27 cellular contexts compared by ENCODE assay signal in the genomic region with DNA sequence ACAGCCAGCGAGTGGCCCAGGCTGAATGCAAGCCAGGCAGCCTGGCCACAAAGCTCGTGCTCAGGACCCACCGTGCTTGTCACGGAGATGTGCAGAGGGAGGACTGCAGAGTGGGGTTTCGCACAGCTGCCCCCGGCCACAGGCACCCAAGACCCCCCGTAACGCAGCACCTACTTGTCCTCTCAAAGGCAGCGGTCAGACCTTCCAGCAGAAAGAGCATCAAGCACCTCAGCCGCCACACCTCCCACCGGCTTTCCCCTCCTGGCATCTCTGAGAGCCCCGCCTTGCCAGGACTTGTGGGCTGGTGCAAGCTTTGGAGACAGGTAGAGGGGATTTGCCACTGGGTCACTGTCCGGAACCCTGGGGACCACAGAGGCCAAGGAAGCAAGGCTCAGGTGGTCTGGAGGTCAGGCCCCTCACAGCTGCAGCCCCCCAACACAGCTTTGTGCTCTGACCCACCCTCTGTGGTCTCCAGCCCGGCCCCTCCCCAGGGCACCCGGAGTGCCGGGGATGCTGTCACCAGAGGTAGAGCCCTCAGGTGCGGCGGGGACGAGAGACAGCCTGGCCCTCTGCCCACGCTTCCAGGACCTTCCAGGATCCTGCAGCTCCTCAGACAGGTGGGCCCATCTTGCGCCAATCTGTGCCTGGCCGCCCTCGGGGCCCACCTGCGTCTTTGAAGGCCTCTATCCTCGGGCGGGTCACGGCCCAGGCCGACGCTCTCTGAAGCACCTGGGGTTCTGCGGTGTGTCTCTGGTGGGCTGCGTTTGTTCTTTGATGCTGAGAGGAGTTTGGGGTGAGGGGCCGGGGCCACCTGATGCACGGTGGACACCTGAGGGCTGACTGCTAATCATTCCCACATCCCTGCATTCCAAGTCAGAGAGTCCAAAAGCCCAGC. TPM values are rescaled to one million over a fixed set of nuclear protein-coding genes. Genes with fewer than 3 reads are reported as not detected.
DNase-seq lines count a peak whose midpoint lies in the region; ATAC-seq and TF ChIP-seq lines count a peak whose summit lies in the region.
"Had no signal": no experiment of that assay in that cellular context is flagged by ENCODE, and none has a peak within 500 bp of the region (broad histone marks: within the 10 kb centered on the region; RNA-seq: fewer than 3 reads in every experiment).

No MANE protein-coding gene starts in this region.

- no peaks in the 10 kb centered on the region for H3K36me3 Mint-ChIP-seq in activated naive CD8-positive, alpha-beta T cell treated with anti-CD3 and anti-CD28 coated beads, Interleukin-2, amount 10 ng/mL, durations not matched to agents 7 days and 5 days
- no peaks in the 10 kb centered on the region for H3K36me3 Mint-ChIP-seq in activated naive CD8-positive, alpha-beta T cell treated with anti-CD3 and anti-CD28 coated beads for 36 hours
- H3K36me3 Mint-ChIP-seq in T-helper 17 cell (ENCODE audit: low read depth), result no peaks in the 10 kb centered on the region
- H3K36me3 Mint-ChIP-seq: CD8-positive, alpha-beta T cell; immature natural killer cell; stimulated activated naive B cell treated with anti-CD40 and anti-IgM and Interleukin-4, amounts not matched to agents 10 μg/mL and 1 μg/mL and 100 μg/mL, for 72 hours had no signal

- H3K36me3 ChIP-seq in right lobe of liver, result no peaks in the 10 kb centered on the region
- no peaks in the 10 kb centered on the region for H3K36me3 ChIP-seq in tibial artery
- H3K36me3 ChIP-seq: cardiac muscle cell, MG63 had no signal

- WGBS in right lobe of liver (ENCODE audit: insufficient coverage, low coverage, low lambda C conversion rate, missing lambda C conversion rate), result 70% methylated on average over 9 of the region's 33 CpGs

- no peak for ATAC-seq in activated naive CD8-positive, alpha-beta T cell treated with anti-CD3 and anti-CD28 coated beads, Interleukin-2, amount 10 ng/mL, durations not matched to agents 7 days and 5 days (ENCODE audit: low read depth)
- ATAC-seq in T-helper 17 cell (no peak), right lobe of liver (no peak), HG03139 (IDR thresholded peaks at IDR 0.05; ENCODE audit: unreplicated experiment) (no peak)
- ATAC-seq: CD8-positive, alpha-beta T cell; GM12878; stimulated activated naive B cell treated with anti-CD40 and anti-IgM and Interleukin-4, amounts not matched to agents 10 μg/mL and 1 μg/mL and 100 μg/mL, for 72 hours had no signal

- H3K9me3 Mint-ChIP-seq in activated naive CD8-positive, alpha-beta T cell treated with anti-CD3 and anti-CD28 coated beads, Interleukin-2, amount 10 ng/mL, durations not matched to agents 7 days and 5 days, result peaks cover 6% of the 10 kb centered on the region
- H3K9me3 Mint-ChIP-seq in activated naive CD8-positive, alpha-beta T cell treated with anti-CD3 and anti-CD28 coated beads for 36 hours, result peaks cover 9% of the 10 kb centered on the region

- no peaks in the 10 kb centered on the region for H3K27me3 Mint-ChIP-seq in activated naive CD8-positive, alpha-beta T cell treated with anti-CD3 and anti-CD28 coated beads, Interleukin-2, amount 10 ng/mL, durations not matched to agents 7 days and 5 days
- H3K27me3 Mint-ChIP-seq in activated naive CD8-positive, alpha-beta T cell treated with anti-CD3 and anti-CD28 coated beads for 36 hours, result no peaks in the 10 kb centered on the region
- peaks cover 6% of the 10 kb centered on the region for H3K27me3 Mint-ChIP-seq in T-helper 17 cell
- H3K27me3 Mint-ChIP-seq: activated CD4-positive, alpha-beta memory T cell treated with anti-CD3 and anti-CD28 coated beads, Interleukin-2, amount 10 ng/mL, durations not matched to agents 7 days and 5 days; stimulated activated naive B cell treated with anti-CD40 and anti-IgM and Interleukin-4, amounts not matched to agents 10 μg/mL and 1 μg/mL and 100 μg/mL, for 72 hours had no signal

- H3K9me3 ChIP-seq in T-helper 17 cell (ENCODE audit: control insufficient read depth, low read length, poor library complexity, severe bottlenecking) (no peaks in the 10 kb centered on the region), right lobe of liver (peaks cover 0 to 6% (median 0%) of the 10 kb centered on the region in 4 donors), tibial artery (peaks cover 0 to 17% (median 13%) of the 10 kb centered on the region in 3 donors)
- H3K9me3 ChIP-seq: MG63 had no signal

- no peak overlapping the region for H3K27ac Mint-ChIP-seq in activated naive CD8-positive, alpha-beta T cell treated with anti-CD3 and anti-CD28 coated beads, Interleukin-2, amount 10 ng/mL, durations not matched to agents 7 days and 5 days
- H3K27ac Mint-ChIP-seq in activated naive CD8-positive, alpha-beta T cell treated with anti-CD3 and anti-CD28 coated beads for 36 hours, result no peak overlapping the region
- no peak overlapping the region for H3K27ac Mint-ChIP-seq in T-helper 17 cell
- H3K27ac Mint-ChIP-seq: activated CD4-positive, alpha-beta memory T cell treated with anti-CD3 and anti-CD28 coated beads, Interleukin-2, amount 10 ng/mL, durations not matched to agents 7 days and 5 days; activated T-helper 2 cell treated with anti-CD3 and anti-CD28 coated beads, Interferon-gamma antibody, Interleukin-2, Interleukin-4, amounts not matched to agents 10 μg/mL and 5 μg/mL and 100 μg/mL, durations not matched to agents 14 hours and 24 hours and 36 hours; CD8-positive, alpha-beta T cell; immature natural killer cell; stimulated activated naive B cell treated with anti-CD40 and anti-IgM and Interleukin-4, amounts not matched to agents 10 μg/mL and 1 μg/mL and 100 μg/mL, for 72 hours had no signal

- no peak overlapping the region for H3K27ac ChIP-seq in right lobe of liver
- H3K27ac ChIP-seq in tibial artery, result no peak overlapping the region
- H3K27ac ChIP-seq: cardiac muscle cell, epithelial cell of prostate, VCaP had no signal

- H3K27me3 ChIP-seq in right lobe of liver, result no peaks in the 10 kb centered on the region
- peaks cover 0 to 49% of the 10 kb centered on the region in 2 donors for H3K27me3 ChIP-seq in tibial artery
- H3K27me3 ChIP-seq: MG63 had no signal

- H3K4me3 ChIP-seq in right lobe of liver (no peak overlapping the region), tibial artery (no peak overlapping the region)
- H3K4me3 ChIP-seq: cardiac muscle cell, GM12878, MG63 had no signal

- intact Hi-C loops in right lobe of liver (cut with DNase I), result no loop called here
- intact Hi-C loops in tibial artery (cut with DNase I; ENCODE audit: low total_unique reads), result no loop called here

- POLR2A ChIA-PET in activated naive CD8-positive, alpha-beta T cell treated with anti-CD3 and anti-CD28 coated beads, Interleukin-2, amount 10 ng/mL, durations not matched to agents 7 days and 5 days (lab: Charles Lee), result no interaction called here

- H3K4me1 Mint-ChIP-seq in activated naive CD8-positive, alpha-beta T cell treated with anti-CD3 and anti-CD28 coated beads, Interleukin-2, amount 10 ng/mL, durations not matched to agents 7 days and 5 days, result no peaks in the 10 kb centered on the region
- no peaks in the 10 kb centered on the region for H3K4me1 Mint-ChIP-seq in activated naive CD8-positive, alpha-beta T cell treated with anti-CD3 and anti-CD28 coated beads for 36 hours
- no peaks in the 10 kb centered on the region for H3K4me1 Mint-ChIP-seq in T-helper 17 cell
- H3K4me1 Mint-ChIP-seq: activated CD4-positive, alpha-beta memory T cell treated with anti-CD3 and anti-CD28 coated beads, Interleukin-2, amount 10 ng/mL, durations not matched to agents 7 days and 5 days; immature natural killer cell; stimulated activated naive B cell treated with anti-CD40 and anti-IgM and Interleukin-4, amounts not matched to agents 10 μg/mL and 1 μg/mL and 100 μg/mL, for 72 hours had no signal

- no peak for TF ChIP-seq POLR2A in right lobe of liver (IDR thresholded peaks at IDR 0.05)

- peak; percentile 16 for DNase-seq in activated naive CD8-positive, alpha-beta T cell treated with anti-CD3 and anti-CD28 coated beads, Interleukin-2, amount 10 ng/mL, durations not matched to agents 7 days and 5 days
- no peak for DNase-seq in activated naive CD8-positive, alpha-beta T cell treated with anti-CD3 and anti-CD28 coated beads for 36 hours
- DNase-seq in T-helper 17 cell (peak in 2 of 3 donors; percentile 4 to 6), right lobe of liver (peak in 2 of 3 donors; percentile 27 to 36), tibial artery (peak; percentile 17 to 45), amniotic stem cell (lab: John Stamatoyannopoulos, UW) (no peak), SKM-1 treated with dmso at 0.1 percent for 144 hours (lab: John Stamatoyannopoulos, UW; ENCODE audit: unreplicated experiment) (no peak)
- DNase-seq: activated CD4-positive, alpha-beta memory T cell treated with anti-CD3 and anti-CD28 coated beads, Interleukin-2, amount 10 ng/mL, durations not matched to agents 7 days and 5 days; amygdala; CD8-positive, alpha-beta T cell; immature natural killer cell; MG63; NCI-H146; NCI-H69; SHP77; stimulated activated CD4-positive, alpha-beta T cell treated with anti-CD3 and anti-CD28 coated beads, Interleukin-1b, Interleukin-23, amount 100 ng/mL, for 48 hours; stimulated activated naive B cell treated with anti-CD40 and anti-IgM and Interleukin-4, amounts not matched to agents 10 μg/mL and 1 μg/mL and 100 μg/mL, for 72 hours had no signal

- H3K4me3 Mint-ChIP-seq in activated naive CD8-positive, alpha-beta T cell treated with anti-CD3 and anti-CD28 coated beads, Interleukin-2, amount 10 ng/mL, durations not matched to agents 7 days and 5 days, result no peak overlapping the region
- H3K4me3 Mint-ChIP-seq in activated naive CD8-positive, alpha-beta T cell treated with anti-CD3 and anti-CD28 coated beads for 36 hours, result no peak overlapping the region
- H3K4me3 Mint-ChIP-seq in T-helper 17 cell, result no peak overlapping the region
- H3K4me3 Mint-ChIP-seq: activated CD4-positive, alpha-beta memory T cell treated with anti-CD3 and anti-CD28 coated beads, Interleukin-2, amount 10 ng/mL, durations not matched to agents 7 days and 5 days; CD8-positive, alpha-beta T cell; immature natural killer cell; stimulated activated naive B cell treated with anti-CD40 and anti-IgM and Interleukin-4, amounts not matched to agents 10 μg/mL and 1 μg/mL and 100 μg/mL, for 72 hours had no signal

- no peak for TF ChIP-seq CTCF in right lobe of liver (IDR thresholded peaks at IDR 0.05)
- no peak for TF ChIP-seq CTCF in tibial artery (IDR thresholded peaks at IDR 0.05)

- H3K4me1 ChIP-seq in right lobe of liver, result no peaks in the 10 kb centered on the region
- H3K4me1 ChIP-seq in tibial artery, result no peaks in the 10 kb centered on the region

RNA-seq across cellular contexts. Expression of a gene that starts 34.4 kb away (rescaled TPM):
- total RNA-seq in activated naive CD8-positive, alpha-beta T cell treated with anti-CD3 and anti-CD28 coated beads, Interleukin-2, amount 10 ng/mL, durations not matched to agents 7 days and 5 days, result not detected
- not detected for total RNA-seq in activated naive CD8-positive, alpha-beta T cell treated with anti-CD3 and anti-CD28 coated beads for 36 hours
- total RNA-seq in T-helper 17 cell (not detected), right lobe of liver (not detected)
- total RNA-seq: activated CD4-positive, alpha-beta memory T cell treated with anti-CD3 and anti-CD28 coated beads, Interleukin-2, amount 10 ng/mL, durations not matched to agents 7 days and 5 days; activated T-helper 2 cell treated with anti-CD3 and anti-CD28 coated beads, Interferon-gamma antibody, Interleukin-2, Interleukin-4, amounts not matched to agents 10 μg/mL and 5 μg/mL and 100 μg/mL, durations not matched to agents 14 hours and 24 hours and 36 hours; cardiac muscle cell; CD8-positive, alpha-beta T cell; dermis microvascular lymphatic vessel endothelial cell; fibroblast of villous mesenchyme; GM12878; lung microvascular endothelial cell; omental fat pad had no signal

Comparison
In these comparisons a context has a peak if more than half of its experiments do, and no peak if none do; other contexts are left out.
1. DNase-seq: peak in activated naive CD8-positive, alpha-beta T cell treated with anti-CD3 and anti-CD28 coated beads, Interleukin-2, amount 10 ng/mL, durations not matched to agents 7 days and 5 days (single experiment), T-helper 17 cell (2 of 3), right lobe of liver (2 of 3) and tibial artery (2 of 2); none in activated naive CD8-positive, alpha-beta T cell treated with anti-CD3 and anti-CD28 coated beads for 36 hours (single experiment), amniotic stem cell (single experiment) and SKM-1 treated with dmso at 0.1 percent for 144 hours (single experiment).